19 cellular contexts compared by ENCODE assay signal in the genomic region with DNA sequence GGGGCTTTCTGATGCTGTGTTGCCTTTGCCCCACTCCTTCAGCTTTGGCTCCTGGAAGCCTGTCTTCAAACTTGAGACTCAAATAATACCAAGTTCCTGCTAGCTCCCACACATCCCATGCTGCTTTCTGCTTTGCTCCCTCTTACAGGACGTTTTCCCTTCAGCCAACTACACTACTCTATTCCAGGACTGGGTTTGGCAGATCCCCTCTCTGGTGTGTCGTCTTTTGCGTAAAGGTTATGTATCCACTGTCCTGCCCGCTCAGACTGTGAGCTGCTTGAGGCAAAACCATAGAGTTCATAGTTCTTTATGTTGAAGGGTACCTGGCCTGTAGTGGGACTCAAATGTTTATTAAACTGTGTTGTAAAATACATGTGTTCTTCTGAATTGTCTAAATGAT.
"Had no signal": no experiment of that assay in that cellular context is flagged by ENCODE, and none has a peak within 500 bp of the region (broad histone marks: within the 10 kb centered on the region; RNA-seq: fewer than 3 reads in every experiment).

No MANE protein-coding gene starts in this region.

- H3K27ac ChIP-seq: colonic mucosa, pancreas, suprapubic skin, upper lobe of right lung had no signal

- H3K9me3 ChIP-seq: colonic mucosa, left lung, pancreas, suprapubic skin, upper lobe of right lung had no signal

- H3K4me3 ChIP-seq: colonic mucosa, left lung, pancreas, suprapubic skin, upper lobe of right lung had no signal

- ATAC-seq: activated CD8-positive, alpha-beta memory T cell treated with anti-CD3 and anti-CD28 coated beads, Interleukin-2, amount 10 ng/mL, durations not matched to agents 7 days and 5 days; activated naive CD4-positive, alpha-beta T cell treated with anti-CD3 and anti-CD28 coated beads, Interleukin-2, amount 50 U/mL, for 72 hours; left lung; pancreas; stimulated activated naive CD8-positive, alpha-beta T cell treated with anti-CD3 and anti-CD28 coated beads, Interleukin-15, Interleukin-2, amounts not matched to agents 100 U/mL and 50 U/mL, for 24 hours; upper lobe of right lung had no signal

- H3K36me3 ChIP-seq: colonic mucosa, left lung, pancreas, suprapubic skin, upper lobe of right lung had no signal

- DNase-seq: activated CD4-positive, alpha-beta T cell treated with anti-CD3 and anti-CD28 coated beads, Interleukin-2, amount 50 U/mL, for 48 hours; activated CD4-positive, CD25-positive, alpha-beta regulatory T cell treated with anti-CD3 and anti-CD28 coated beads, Interleukin-2, amount 50 U/mL, for 72 hours; activated CD8-positive, alpha-beta memory T cell treated with anti-CD3 and anti-CD28 coated beads, Interleukin-2, amount 10 ng/mL, durations not matched to agents 7 days and 5 days; activated effector memory CD4-positive, alpha-beta T cell treated with Interleukin-2 at 50 U/mL for 16 hours; activated T-cell treated with anti-CD3 and anti-CD28 coated beads, Interleukin-2, amount 50 U/mL, for 24 hours; amniotic stem cell; colonic mucosa; endodermal cell; foreskin melanocyte; islet precursor cell; left lung; mesendoderm; nephron progenitor cell; pancreas; stimulated activated naive CD8-positive, alpha-beta T cell treated with anti-CD3 and anti-CD28 coated beads, Interleukin-15, Interleukin-2, amounts not matched to agents 100 U/mL and 50 U/mL, for 24 hours; T-helper 9 cell; upper lobe of right lung had no signal

- H3K4me1 ChIP-seq: colonic mucosa, left lung, pancreas, upper lobe of right lung had no signal

- FAIRE-seq: pancreas had no signal

- H3K27me3 ChIP-seq: colonic mucosa, left lung, pancreas, suprapubic skin, upper lobe of right lung had no signal
